Comparison of ENCODE assay signal across 19 cellular contexts in genomic region chr3:100782906-100783305, GRCh38.
DNase-seq lines count a peak whose midpoint lies in the region; ATAC-seq lines count a peak whose summit lies in the region.
"Had no signal": no experiment of that assay in that cellular context is flagged by ENCODE, and none has a peak within 500 bp of the region (broad histone marks: within the 10 kb centered on the region; RNA-seq: fewer than 3 reads in every experiment).

No MANE protein-coding gene starts in this region.

- no peaks in the 10 kb centered on the region for H3K36me3 Mint-ChIP-seq in T-helper 2 cell treated with Interferon-gamma antibody and Interleukin-4, amounts not matched to agents 5 μg/mL and 100 μg/mL, for 36 hours (ENCODE audit: low read depth)
- H3K36me3 Mint-ChIP-seq: stimulated activated naive B cell treated with anti-CD40 and anti-IgM and Interleukin-4, amounts not matched to agents 10 μg/mL and 1 μg/mL and 100 μg/mL, for 72 hours had no signal

- H3K4me3 Mint-ChIP-seq in T-helper 2 cell treated with Interferon-gamma antibody and Interleukin-4, amounts not matched to agents 5 μg/mL and 100 μg/mL, for 36 hours = no peak overlapping the region
- H3K4me3 Mint-ChIP-seq: CD4-positive, alpha-beta T cell; stimulated activated naive B cell treated with anti-CD40 and anti-IgM and Interleukin-4, amounts not matched to agents 10 μg/mL and 1 μg/mL and 100 μg/mL, for 72 hours had no signal

- DNase-seq in left ventricle myocardium superior (no peak), Right ventricle myocardium superior (no peak), SK-N-MC (ENCODE audit: low read depth, low spot score) (no peak), left kidney (ENCODE audit: low read depth, low spot score) (peak; percentile 37), NCI-H2029 (lab: John Stamatoyannopoulos, UW) (no peak), NCI-H1417 treated with DMSO at 0.1 percent for 48 hours (lab: John Stamatoyannopoulos, UW) (no peak)
- no peak for DNase-seq in T-helper 2 cell treated with Interferon-gamma antibody and Interleukin-4, amounts not matched to agents 5 μg/mL and 100 μg/mL, for 36 hours (ENCODE audit: low spot score)
- DNase-seq in activated CD4-positive, CD25-positive, alpha-beta regulatory T cell treated with anti-CD3 and anti-CD28 coated beads, Interleukin-2, amount 50 U/mL, for 72 hours = no peak
- DNase-seq: activated effector memory CD4-positive, alpha-beta T cell treated with Interleukin-2 at 50 U/mL for 16 hours; CD4-positive, alpha-beta T cell; DMS79; hypothalamus; kidney; midbrain; NCI-H510A; stimulated activated CD4-positive, alpha-beta T cell treated with anti-CD3 and anti-CD28 coated beads, Interleukin-15, amount 100 ng/mL, for 24 hours; stimulated activated naive B cell treated with anti-CD40 and anti-IgM and Interleukin-4, amounts not matched to agents 10 μg/mL and 1 μg/mL and 100 μg/mL, for 72 hours had no signal

- ATAC-seq in left ventricle myocardium superior (peak; percentile 13), Right ventricle myocardium superior (ENCODE audit: poor library complexity) (no peak)
- ATAC-seq: SK-N-SH treated with all-trans-retinoic acid at 6 μM for 48 hours; stimulated activated naive B cell treated with anti-CD40 and anti-IgM and Interleukin-4, amounts not matched to agents 10 μg/mL and 1 μg/mL and 100 μg/mL, for 72 hours had no signal

- H3K4me3 ChIP-seq in SK-N-MC = no peak overlapping the region
- H3K4me3 ChIP-seq: tibial nerve had no signal

- peaks cover 8% of the 10 kb centered on the region for H3K27me3 Mint-ChIP-seq in T-helper 2 cell treated with Interferon-gamma antibody and Interleukin-4, amounts not matched to agents 5 μg/mL and 100 μg/mL, for 36 hours (ENCODE audit: low read depth)
- H3K27me3 Mint-ChIP-seq: CD4-positive, alpha-beta T cell; stimulated activated naive B cell treated with anti-CD40 and anti-IgM and Interleukin-4, amounts not matched to agents 10 μg/mL and 1 μg/mL and 100 μg/mL, for 72 hours had no signal

- peaks cover 6% of the 10 kb centered on the region for H3K9me3 Mint-ChIP-seq in T-helper 2 cell treated with Interferon-gamma antibody and Interleukin-4, amounts not matched to agents 5 μg/mL and 100 μg/mL, for 36 hours
- H3K9me3 Mint-ChIP-seq: CD4-positive, alpha-beta T cell had no signal

- H3K27ac ChIP-seq in SK-N-MC = peak overlapping the region; percentile 23; the same call in 1 of the 2 replicates
- H3K27ac ChIP-seq: tibial nerve had no signal

- no peak overlapping the region for H3K27ac Mint-ChIP-seq in T-helper 2 cell treated with Interferon-gamma antibody and Interleukin-4, amounts not matched to agents 5 μg/mL and 100 μg/mL, for 36 hours
- H3K27ac Mint-ChIP-seq: CD4-positive, alpha-beta T cell; stimulated activated naive B cell treated with anti-CD40 and anti-IgM and Interleukin-4, amounts not matched to agents 10 μg/mL and 1 μg/mL and 100 μg/mL, for 72 hours had no signal

- intact Hi-C loops in left ventricle myocardium superior (cut with micrococcal nuclease) (no loop called here), Right ventricle myocardium superior (cut with DNase I) (no loop called here)

- peaks cover 6% of the 10 kb centered on the region; the same call in 1 of the 2 replicates for H3K9me3 ChIP-seq in SK-N-MC (ENCODE audit: low read depth, low read length)

- no peak overlapping the region for H3K9ac ChIP-seq in SK-N-MC (ENCODE audit: insufficient read length)

- H3K36me3 ChIP-seq in SK-N-MC (ENCODE audit: insufficient read depth, low read length) = no peaks in the 10 kb centered on the region

- H3K4me1 Mint-ChIP-seq in T-helper 2 cell treated with Interferon-gamma antibody and Interleukin-4, amounts not matched to agents 5 μg/mL and 100 μg/mL, for 36 hours (ENCODE audit: low read depth) = no peaks in the 10 kb centered on the region
- H3K4me1 Mint-ChIP-seq: stimulated activated naive B cell treated with anti-CD40 and anti-IgM and Interleukin-4, amounts not matched to agents 10 μg/mL and 1 μg/mL and 100 μg/mL, for 72 hours had no signal
